In genomic region chr4:3442959-3443749, GRCh38 we compare ENCODE assay signal across 9 cellular contexts. TPM values are rescaled to one million over a fixed set of nuclear protein-coding genes. Genes with fewer than 3 reads are reported as not detected.
A peak's percentile ranks its signal among the peaks of the same experiment; 100 is the strongest.
DNase-seq lines count a peak whose midpoint lies in the region; ATAC-seq and TF ChIP-seq lines count a peak whose summit lies in the region.
"Had no signal": no experiment of that assay in that cellular context is flagged by ENCODE, and none has a peak within 500 bp of the region (broad histone marks: within the 10 kb centered on the region; RNA-seq: fewer than 3 reads in every experiment).

No MANE protein-coding gene starts in this region.

- H3K4me3 ChIP-seq in AG10803 (ENCODE audit: low read length) (no peak overlapping the region), dorsolateral prefrontal cortex (no peak overlapping the region), stomach (no peak overlapping the region)

- no peaks in the 10 kb centered on the region for H3K4me1 Mint-ChIP-seq in naive B cell

- intact Hi-C loops in dorsolateral prefrontal cortex (cut with DNase I) (loop anchor here (2.0 to 5.0 kb wide), 3 partner anchors 96 to 246 kb away; no protein-coding TSS in a partner anchor), stomach (cut with DNase I; ENCODE audit: low total_unique reads) (loop anchor here (5.0 kb wide), 1 partner anchor 96 kb away; no protein-coding TSS in a partner anchor)

- ATAC-seq in GM19023 (IDR thresholded peaks at IDR 0.05; ENCODE audit: unreplicated experiment): peak; percentile 63
- peak; percentile 74 to 82 for ATAC-seq in naive B cell (ENCODE audit: low read depth in 2 of 2)
- no peak for ATAC-seq in GM18517 (IDR thresholded peaks at IDR 0.05; ENCODE audit: unreplicated experiment)

- no peak overlapping the region for H3K27ac ChIP-seq in dorsolateral prefrontal cortex
- no peak overlapping the region for H3K27ac ChIP-seq in stomach

- no peaks in the 10 kb centered on the region for H3K27me3 Mint-ChIP-seq in naive B cell

- no peaks in the 10 kb centered on the region for H3K9me3 Mint-ChIP-seq in naive B cell

- H3K27ac Mint-ChIP-seq in naive B cell: no peak overlapping the region

- peaks cover 0 to 9% (median 8%) of the 10 kb centered on the region in 4 donors for H3K4me1 ChIP-seq in stomach

- no peaks in the 10 kb centered on the region for H3K36me3 Mint-ChIP-seq in naive B cell

- WGBS in stomach, 5 donors: 29 to 57% (median 46%) methylated on average over 6 to 36 of the region's 36 CpGs

- DNase-seq in AG10803 (ENCODE audit: low read depth) (peak; percentile 8), MV-4-11 (lab: John Stamatoyannopoulos, UW) (peak; percentile 19), dorsolateral prefrontal cortex (peak in 3 of 10 donors; percentile 20 to 76 (median 36)), naive B cell (peak; percentile 48), stomach (peak; percentile 52)
- DNase-seq in activated CD4-positive, alpha-beta T cell treated with anti-CD3 and anti-CD28 coated beads, Interleukin-2, amount 50 U/mL, for 1 hour: peak; percentile 66

- H3K27me3 ChIP-seq in dorsolateral prefrontal cortex (no peaks in the 10 kb centered on the region), stomach (no peaks in the 10 kb centered on the region)

- TF ChIP-seq POLR2A in stomach (IDR thresholded peaks at IDR 0.05): no peak

- H3K4me3 Mint-ChIP-seq in naive B cell: no peak overlapping the region

- no peaks in the 10 kb centered on the region for H3K9me3 ChIP-seq in stomach

- no peaks in the 10 kb centered on the region for H3K36me3 ChIP-seq in stomach

- peak; percentile 73 for TF ChIP-seq CTCF in AG10803 (conservative IDR thresholded peaks at IDR 0.05; ENCODE audit: low read length)
- peak; percentile 79 to 100 (median 98) for TF ChIP-seq CTCF in dorsolateral prefrontal cortex (IDR thresholded peaks at IDR 0.05 in 54 of 56, conservative IDR thresholded peaks at IDR 0.05 in 2 of 56; ENCODE audit: low read depth in 1 of 56, partially characterized antibody in 56 of 56)
- peak in 6 of 7 experiments; percentile 84 to 99 (median 96) for TF ChIP-seq CTCF in stomach (IDR thresholded peaks at IDR 0.05)

- TF ChIP-seq EP300 in stomach (IDR thresholded peaks at IDR 0.05): no peak

RNA-seq across cellular contexts. Expression of gene HGFAC, which starts 1.4 kb away (rescaled TPM):
- total RNA-seq in dorsolateral prefrontal cortex: 10 to 100 TPM in 5 of 120 experiments, 1 to 10 TPM in 109, under 1 TPM in 6; 0.33 to 18.9 (median 3.4) TPM
- not detected for polyA plus RNA-seq in naive B cell (ENCODE audit: low read depth in 6 of 6)
- not detected for total RNA-seq in stomach
- 1 to 10 TPM in 2 of 3 donors, under 1 TPM in 1; 0.50 to 3.4 (median 1.2) TPM for polyA plus RNA-seq in stomach
- total RNA-seq: pulmonary artery endothelial cell had no signal

RNA-seq across cellular contexts. Expression of gene DOK7, which starts 20.0 kb away (rescaled TPM):
- total RNA-seq in dorsolateral prefrontal cortex (1 to 10 TPM in 56 of 120 experiments, under 1 TPM in 61, not detected in 3; 0.22 to 5.2 (median 0.98) TPM), stomach (1 to 10 TPM in 3 of 5 donors, under 1 TPM in 1, not detected in 1; 0.37 to 8.1 (median 4.6) TPM)
- polyA plus RNA-seq in naive B cell (ENCODE audit: low read depth in 6 of 6) (1 to 10 TPM; 1.8 to 6.0 (median 4.3) TPM), stomach (1 to 10 TPM; 1.7 to 5.0 (median 4.3) TPM)
